In the genomic region with DNA sequence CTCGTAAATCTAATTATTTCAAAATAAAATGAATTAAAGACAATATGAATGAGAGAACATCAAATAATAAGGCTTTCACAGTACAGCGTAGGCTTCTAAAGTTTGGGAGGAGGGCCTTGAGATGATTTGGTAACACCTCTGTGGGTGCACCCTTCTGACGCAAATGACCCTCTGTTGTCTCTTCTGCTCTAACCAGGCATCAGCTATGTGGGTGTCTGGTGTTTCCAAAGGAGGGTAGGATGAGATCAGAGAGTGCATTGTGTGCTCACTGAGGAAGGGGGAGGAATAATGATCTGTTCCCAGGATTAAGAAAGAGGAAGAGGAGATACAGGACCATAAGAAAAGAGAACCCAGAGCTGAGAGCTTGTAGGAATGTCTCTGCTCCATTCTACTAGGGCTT, we compare ENCODE assay signal across 28 cellular contexts.
"Had no signal": no experiment of that assay in that cellular context is flagged by ENCODE, and none has a peak within 500 bp of the region (broad histone marks: within the 10 kb centered on the region; RNA-seq: fewer than 3 reads in every experiment).

No MANE protein-coding gene starts in this region.

- DNase-seq: activated CD4-positive, alpha-beta T cell treated with anti-CD3 and anti-CD28 coated beads for 1 hour; activated CD4-positive, alpha-beta T cell treated with anti-CD3 and anti-CD28 coated beads for 4 hours; activated CD4-positive, alpha-beta T cell treated with anti-CD3 and anti-CD28 coated beads, Interleukin-2, amount 10 ng/mL, durations not matched to agents 7 days and 5 days; activated CD4-positive, alpha-beta T cell treated with anti-CD3 and anti-CD28 coated beads, Interleukin-2, amount 50 U/mL, for 4 hours; activated CD8-positive, alpha-beta memory T cell treated with anti-CD3 and anti-CD28 coated beads for 24 hours; activated CD8-positive, alpha-beta T cell treated with anti-CD3 and anti-CD28 coated beads for 36 hours; activated effector memory CD4-positive, alpha-beta T cell treated with anti-CD3 and anti-CD28 coated beads, Interleukin-2, amount 50 U/mL, for 16 hours; activated naive CD4-positive, alpha-beta T cell treated with anti-CD3 and anti-CD28 coated beads for 36 hours; activated naive CD8-positive, alpha-beta T cell treated with anti-CD3 and anti-CD28 coated beads for 36 hours; activated naive CD8-positive, alpha-beta T cell treated with anti-CD3 and anti-CD28 coated beads, Interleukin-2, amount 50 U/mL, for 24 hours; activated T-cell treated with anti-CD3 and anti-CD28 coated beads, Interleukin-2, amount 50 U/mL, for 4 hours; adrenal gland; amygdala; aorta; body of pancreas; cortex of kidney; dermis blood vessel endothelial cell; effector CD4-positive, alpha-beta T cell; effector memory CD8-positive, alpha-beta T cell; erythroblast; esophagus squamous epithelium; foreskin melanocyte; heart left ventricle; T-helper 1 cell; T-helper 17 cell had no signal

- H3K9me3 ChIP-seq: adrenal gland, body of pancreas, esophagus squamous epithelium, gastroesophageal sphincter, heart left ventricle had no signal

- ATAC-seq: activated CD8-positive, alpha-beta T cell treated with anti-CD3 and anti-CD28 coated beads for 36 hours; activated naive CD8-positive, alpha-beta T cell treated with anti-CD3 and anti-CD28 coated beads, Interleukin-2, amount 50 U/mL, for 24 hours; activated T-helper 17 cell treated with anti-CD3 and anti-CD28 coated beads, Interleukin-2, amount 50 U/mL, for 72 hours; body of pancreas; effector memory CD8-positive, alpha-beta T cell; gastroesophageal sphincter; T-helper 17 cell had no signal

- H3K4me1 ChIP-seq: adrenal gland, esophagus squamous epithelium, gastroesophageal sphincter had no signal

- H3K36me3 ChIP-seq: adrenal gland, esophagus squamous epithelium, gastroesophageal sphincter, heart left ventricle had no signal

- H3K27ac ChIP-seq: adrenal gland, body of pancreas, esophagus squamous epithelium, gastroesophageal sphincter, heart left ventricle, VCaP had no signal

- H3K27me3 ChIP-seq: adrenal gland, body of pancreas, esophagus squamous epithelium, gastroesophageal sphincter, heart left ventricle had no signal

- H3K4me3 ChIP-seq: adrenal gland, body of pancreas, esophagus squamous epithelium, gastroesophageal sphincter, heart left ventricle had no signal
